Comparison of ENCODE assay signal across 16 cellular contexts in genomic region chr11:46240861-46241260, GRCh38.
"Had no signal": no experiment of that assay in that cellular context is flagged by ENCODE, and none has a peak within 500 bp of the region (broad histone marks: within the 10 kb centered on the region; RNA-seq: fewer than 3 reads in every experiment).

No MANE protein-coding gene starts in this region.

- H3K79me2 ChIP-seq: hepatocyte had no signal

- H3K9me3 ChIP-seq: esophagus muscularis mucosa, psoas muscle, spleen, suprapubic skin, upper lobe of right lung had no signal

- H3K4me2 ChIP-seq: hepatocyte had no signal

- H2AFZ ChIP-seq: hepatocyte had no signal

- H3K4me3 Mint-ChIP-seq: activated naive CD4-positive, alpha-beta T cell treated with anti-CD3 and anti-CD28 coated beads for 36 hours; mesothelial cell of epicardium; nephron progenitor cell; stimulated activated naive CD8-positive, alpha-beta T cell treated with anti-CD3 and anti-CD28 coated beads, Interleukin-15, Interleukin-2, amounts not matched to agents 100 ng/mL and 50 ng/mL, for 24 hours had no signal

- H3K27ac Mint-ChIP-seq: activated naive CD4-positive, alpha-beta T cell treated with anti-CD3 and anti-CD28 coated beads for 36 hours; mesothelial cell of epicardium; nephron progenitor cell; stimulated activated naive CD8-positive, alpha-beta T cell treated with anti-CD3 and anti-CD28 coated beads, Interleukin-15, Interleukin-2, amounts not matched to agents 100 ng/mL and 50 ng/mL, for 24 hours had no signal

- H3K27me3 ChIP-seq: esophagus muscularis mucosa, hepatocyte, suprapubic skin, upper lobe of right lung had no signal

- H3K27ac ChIP-seq: psoas muscle, suprapubic skin, upper lobe of right lung, VCaP had no signal

- H3K36me3 Mint-ChIP-seq: mesothelial cell of epicardium had no signal

- DNase-seq: activated CD4-positive, alpha-beta T cell treated with anti-CD3 and anti-CD28 coated beads for 1 hour; activated CD4-positive, alpha-beta T cell treated with anti-CD3 and anti-CD28 coated beads, Interleukin-2, amount 50 U/mL, for 4 hours; activated naive CD4-positive, alpha-beta T cell treated with anti-CD3 and anti-CD28 coated beads for 36 hours; activated T-cell treated with anti-CD3 and anti-CD28 coated beads for 4 hours; nephron progenitor cell; psoas muscle; spleen; T1000; upper lobe of right lung had no signal

- ATAC-seq: psoas muscle, sciatic nerve, upper lobe of right lung had no signal

- H3K36me3 ChIP-seq: esophagus muscularis mucosa, spleen, suprapubic skin, upper lobe of right lung had no signal

- H3K4me3 ChIP-seq: esophagus muscularis mucosa, hepatocyte, psoas muscle, spleen, suprapubic skin, upper lobe of right lung had no signal

- H3K9me3 Mint-ChIP-seq: activated naive CD4-positive, alpha-beta T cell treated with anti-CD3 and anti-CD28 coated beads for 36 hours; mesothelial cell of epicardium; nephron progenitor cell; stimulated activated naive CD8-positive, alpha-beta T cell treated with anti-CD3 and anti-CD28 coated beads, Interleukin-15, Interleukin-2, amounts not matched to agents 100 ng/mL and 50 ng/mL, for 24 hours had no signal
